In the genomic region with DNA sequence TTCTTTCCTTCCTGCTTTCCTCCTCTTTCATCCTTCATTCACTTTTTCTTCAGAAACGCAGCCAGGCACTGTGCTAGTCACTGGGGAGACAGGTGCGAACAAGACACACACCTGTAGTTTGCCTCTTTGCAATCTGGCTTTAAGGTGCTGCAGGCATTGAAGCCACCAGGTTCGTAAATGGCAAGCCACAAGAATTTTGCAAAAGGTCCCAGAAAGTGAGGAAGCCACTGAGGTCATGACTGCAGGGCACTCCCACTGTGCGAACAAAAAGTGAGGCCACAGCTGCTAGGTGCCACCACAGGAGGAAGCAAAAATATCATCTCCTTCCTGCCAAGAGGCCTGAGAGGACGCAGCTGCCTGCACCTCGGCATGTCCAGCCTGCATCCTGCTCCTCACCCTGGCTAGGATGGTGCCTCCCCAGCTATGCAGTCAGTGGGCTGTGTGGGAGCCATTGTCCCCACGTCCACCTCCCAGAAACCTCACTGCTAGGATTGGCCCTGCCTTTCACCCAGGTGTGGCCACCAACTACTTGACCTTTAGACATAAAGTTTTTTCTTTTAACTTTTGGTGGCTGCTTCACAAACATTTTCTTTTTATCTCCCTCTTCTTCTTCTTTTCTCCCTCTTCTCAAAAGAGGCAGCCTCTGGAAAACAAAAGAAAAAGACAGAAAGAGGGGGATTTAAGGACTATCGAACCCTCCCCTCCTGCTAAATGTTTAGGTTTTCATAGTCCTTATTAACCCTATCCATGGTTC, we compare ENCODE assay signal across 8 cellular contexts.
DNase-seq lines count a peak whose midpoint lies in the region; ATAC-seq, FAIRE-seq and TF ChIP-seq lines count a peak whose summit lies in the region.

No MANE protein-coding gene starts in this region.

- H3K18ac ChIP-seq in mesenchymal stem cell (ENCODE audit: low read depth in 1 of 2, low read length in 2 of 2): peak overlapping the region in 1 of 2 experiments; percentile 90

- H3K4me1 ChIP-seq in OCI-LY1 (ENCODE audit: insufficient read depth, low read length, severe bottlenecking): peaks cover 61% of the 10 kb centered on the region
- peaks cover 64 to 68% of the 10 kb centered on the region in 2 donors for H3K4me1 ChIP-seq in naive thymus-derived CD4-positive, alpha-beta T cell (ENCODE audit: control insufficient read depth in 2 of 2, insufficient read depth in 2 of 2, low read length in 2 of 2)
- H3K4me1 ChIP-seq in mesenchymal stem cell (ENCODE audit: control insufficient read depth, insufficient read depth, low read depth, low read length): peaks cover 3% of the 10 kb centered on the region

- H3K9me3 ChIP-seq in OCI-LY1 (ENCODE audit: low read length): no peaks in the 10 kb centered on the region
- H3K9me3 ChIP-seq in naive thymus-derived CD4-positive, alpha-beta T cell (ENCODE audit: control insufficient read depth in 2 of 3, low read length in 3 of 3): no peaks in the 10 kb centered on the region
- H3K9me3 ChIP-seq in mesenchymal stem cell (ENCODE audit: control insufficient read depth, low read length): no peaks in the 10 kb centered on the region

- H3K4me3 ChIP-seq in OCI-LY1 (ENCODE audit: low read depth, low read length, poor library complexity, severe bottlenecking): no peak overlapping the region
- no peak overlapping the region for H3K4me3 ChIP-seq in naive thymus-derived CD4-positive, alpha-beta T cell (ENCODE audit: low read length)
- H3K4me3 ChIP-seq in mesenchymal stem cell (ENCODE audit: insufficient read depth in 1 of 2, low read depth in 1 of 2, low read length in 2 of 2): no peak overlapping the region

- TF ChIP-seq POLR2A in GM12892 (IDR thresholded peaks at IDR 0.05; ENCODE audit: low read depth, low read length): no peak

- no peak overlapping the region for H2AK5ac ChIP-seq in mesenchymal stem cell (ENCODE audit: low read length, severe bottlenecking)

- H2BK120ac ChIP-seq in mesenchymal stem cell (ENCODE audit: low read depth, low read length): no peak overlapping the region

- H3K27ac ChIP-seq in OCI-LY1 (ENCODE audit: low read depth, low read length, poor library complexity, severe bottlenecking) (peak overlapping the region; percentile 94), mesenchymal stem cell (ENCODE audit: low read length, poor library complexity, severe bottlenecking) (no peak overlapping the region)
- H3K27ac ChIP-seq in naive thymus-derived CD4-positive, alpha-beta T cell (ENCODE audit: low read depth, low read length): peak overlapping the region; percentile 65

- no peaks in the 10 kb centered on the region for H4K20me1 ChIP-seq in OCI-LY1 (ENCODE audit: insufficient read depth, low read length)

- no peak overlapping the region for H2BK15ac ChIP-seq in mesenchymal stem cell (ENCODE audit: low read depth, poor library complexity, severe bottlenecking)

- H3K4ac ChIP-seq in mesenchymal stem cell (ENCODE audit: low read depth in 1 of 2, low read length in 2 of 2): no peak overlapping the region

- H3K9ac ChIP-seq in OCI-LY1 (ENCODE audit: low read length) (peak overlapping the region; percentile 17; the same call in 1 of the 2 replicates), mesenchymal stem cell (ENCODE audit: low read length) (no peak overlapping the region)

- no peak overlapping the region for H2AFZ ChIP-seq in OCI-LY1 (ENCODE audit: low read length)
- H2AFZ ChIP-seq in mesenchymal stem cell (ENCODE audit: low read depth, low read length): no peak overlapping the region

- peaks cover 3% of the 10 kb centered on the region for H3K9me3 Mint-ChIP-seq in activated T-helper 1 cell treated with anti-CD3 and anti-CD28 coated beads, Interleukin-12 subunit alpha, Interleukin-12 subunit beta, Interleukin-2, Interleukin-4 antibody, amounts not matched to agents 30 ng/mL and 10 ng/mL and 1 ng/mL, durations not matched to agents 14 hours and 24 hours and 36 hours
- H3K9me3 Mint-ChIP-seq in naive thymus-derived CD4-positive, alpha-beta T cell: peaks cover 0 to 9% (median 2%) of the 10 kb centered on the region in 11 donors

- no peaks in the 10 kb centered on the region for H3K79me1 ChIP-seq in mesenchymal stem cell (replicated peaks; ENCODE audit: low read length, poor library complexity, severe bottlenecking)

- peak overlapping the region; percentile 80 for H3K4me3 Mint-ChIP-seq in activated T-helper 1 cell treated with anti-CD3 and anti-CD28 coated beads, Interleukin-12 subunit alpha, Interleukin-12 subunit beta, Interleukin-2, Interleukin-4 antibody, amounts not matched to agents 30 ng/mL and 10 ng/mL and 1 ng/mL, durations not matched to agents 14 hours and 24 hours and 36 hours
- peak overlapping the region; percentile 48 to 95 (median 82) for H3K4me3 Mint-ChIP-seq in naive thymus-derived CD4-positive, alpha-beta T cell

- intact Hi-C loops in activated T-helper 1 cell treated with anti-CD3 and anti-CD28 coated beads, Interleukin-12 subunit alpha, Interleukin-12 subunit beta, Interleukin-2, Interleukin-4 antibody, amounts not matched to agents 30 ng/mL and 10 ng/mL and 1 ng/mL, durations not matched to agents 14 hours and 24 hours and 36 hours (cut with micrococcal nuclease): loop anchor here (1.0 kb wide), 1 partner anchor 88 kb away; no protein-coding TSS in a partner anchor
- intact Hi-C loops in naive thymus-derived CD4-positive, alpha-beta T cell (cut with micrococcal nuclease): loop anchor here (1.0 to 5.0 kb wide), 3 partner anchors 10 to 132 kb away; no protein-coding TSS in a partner anchor

- H3K36me3 Mint-ChIP-seq in activated T-helper 1 cell treated with anti-CD3 and anti-CD28 coated beads, Interleukin-12 subunit alpha, Interleukin-12 subunit beta, Interleukin-2, Interleukin-4 antibody, amounts not matched to agents 30 ng/mL and 10 ng/mL and 1 ng/mL, durations not matched to agents 14 hours and 24 hours and 36 hours (ENCODE audit: low read depth): peaks cover 6% of the 10 kb centered on the region
- H3K36me3 Mint-ChIP-seq in naive thymus-derived CD4-positive, alpha-beta T cell: peaks cover 0 to 14% (median 0%) of the 10 kb centered on the region in 5 donors

- H3K27ac Mint-ChIP-seq in activated T-helper 1 cell treated with anti-CD3 and anti-CD28 coated beads, Interleukin-12 subunit alpha, Interleukin-12 subunit beta, Interleukin-2, Interleukin-4 antibody, amounts not matched to agents 30 ng/mL and 10 ng/mL and 1 ng/mL, durations not matched to agents 14 hours and 24 hours and 36 hours: peak overlapping the region; percentile 96
- peak overlapping the region; percentile 93 to 100 (median 97) for H3K27ac Mint-ChIP-seq in naive thymus-derived CD4-positive, alpha-beta T cell

- peak; percentile 72 for ATAC-seq in HG02759 (IDR thresholded peaks at IDR 0.05; ENCODE audit: unreplicated experiment)
- peak; percentile 79 for ATAC-seq in naive thymus-derived CD4-positive, alpha-beta T cell
- ATAC-seq in HG02571 (IDR thresholded peaks at IDR 0.05; ENCODE audit: unreplicated experiment): no peak

- H3K79me2 ChIP-seq in OCI-LY1 (ENCODE audit: insufficient read depth, low read length): no peaks in the 10 kb centered on the region

- H4K8ac ChIP-seq in mesenchymal stem cell (ENCODE audit: low read length): no peak overlapping the region

- H3F3A ChIP-seq in OCI-LY1 (ENCODE audit: insufficient read depth, low read length): peaks cover 28% of the 10 kb centered on the region; the same call in 1 of the 2 replicates

- no peaks in the 10 kb centered on the region for H3K9me2 ChIP-seq in OCI-LY1 (ENCODE audit: low read depth, low read length)

- H3K36me3 ChIP-seq in OCI-LY1 (ENCODE audit: insufficient read depth, low read length): no peaks in the 10 kb centered on the region
- H3K36me3 ChIP-seq in naive thymus-derived CD4-positive, alpha-beta T cell (ENCODE audit: control insufficient read depth in 2 of 3, insufficient read depth in 3 of 3, low read length in 3 of 3): no peaks in the 10 kb centered on the region
- H3K36me3 ChIP-seq in mesenchymal stem cell (ENCODE audit: control insufficient read depth in 1 of 2, insufficient read depth in 2 of 2, low read depth in 1 of 2, low read length in 2 of 2): no peaks in the 10 kb centered on the region

- CTCF ChIA-PET in naive thymus-derived CD4-positive, alpha-beta T cell (lab: Charles Lee): interaction anchor here (0.6 to 1.2 kb wide), 7 partner anchors 23 to 125 kb away, joined by 3 read pairs; no protein-coding TSS in a partner anchor

- whole genome bisulfite sequencing in mesenchymal stem cell: 79% methylated on average over 8 of the region's 8 CpGs

- POLR2A ChIA-PET in naive thymus-derived CD4-positive, alpha-beta T cell (lab: Charles Lee): interaction anchor here (0.5 to 1.6 kb wide), 13 partner anchors 8 to 262 kb away, joined by 3 to 12 read pairs (median 4); no protein-coding TSS in a partner anchor

- H2BK12ac ChIP-seq in mesenchymal stem cell (ENCODE audit: low read length in 2 of 2): peak overlapping the region in 1 of 2 experiments; percentile 96

- no peak for TF ChIP-seq CTCF in OCI-LY1 (IDR thresholded peaks at IDR 0.05; ENCODE audit: low read length)

- FAIRE-seq in GM12892 (lab: Jason Lieb, UNC): peak; percentile 40

- no peak overlapping the region for H4K91ac ChIP-seq in mesenchymal stem cell (ENCODE audit: low read length)

- H3K14ac ChIP-seq in mesenchymal stem cell (ENCODE audit: low read length in 2 of 2): peak overlapping the region in 1 of 2 experiments; percentile 93

- DNase-seq in GM12892 (ENCODE audit: insufficient read length): no peak
- DNase-seq in activated T-helper 1 cell treated with anti-CD3 and anti-CD28 coated beads, Interleukin-12 subunit alpha, Interleukin-12 subunit beta, Interleukin-2, Interleukin-4 antibody, amounts not matched to agents 30 ng/mL and 10 ng/mL and 1 ng/mL, durations not matched to agents 14 hours and 24 hours and 36 hours (ENCODE audit: low spot score): peak; percentile 62
- DNase-seq in naive thymus-derived CD4-positive, alpha-beta T cell: peak; percentile 18 to 81 (median 68)
- DNase-seq in GM19240 (ENCODE audit: insufficient read length, low spot score): no peak
- no peak for DNase-seq in mesenchymal stem cell

- peaks cover 2% of the 10 kb centered on the region for H3K27me3 Mint-ChIP-seq in activated T-helper 1 cell treated with anti-CD3 and anti-CD28 coated beads, Interleukin-12 subunit alpha, Interleukin-12 subunit beta, Interleukin-2, Interleukin-4 antibody, amounts not matched to agents 30 ng/mL and 10 ng/mL and 1 ng/mL, durations not matched to agents 14 hours and 24 hours and 36 hours (ENCODE audit: insufficient read depth)
- no peaks in the 10 kb centered on the region for H3K27me3 Mint-ChIP-seq in naive thymus-derived CD4-positive, alpha-beta T cell

- peaks cover 72% of the 10 kb centered on the region for H3K4me1 Mint-ChIP-seq in activated T-helper 1 cell treated with anti-CD3 and anti-CD28 coated beads, Interleukin-12 subunit alpha, Interleukin-12 subunit beta, Interleukin-2, Interleukin-4 antibody, amounts not matched to agents 30 ng/mL and 10 ng/mL and 1 ng/mL, durations not matched to agents 14 hours and 24 hours and 36 hours (ENCODE audit: low read depth)
- peaks cover 44 to 83% (median 71%) of the 10 kb centered on the region in 7 donors for H3K4me1 Mint-ChIP-seq in naive thymus-derived CD4-positive, alpha-beta T cell

- peak overlapping the region; percentile 33; the same call in 1 of the 2 replicates for H3K4me2 ChIP-seq in OCI-LY1 (ENCODE audit: low read length)
- no peak overlapping the region for H3K4me2 ChIP-seq in mesenchymal stem cell (ENCODE audit: low read length, poor library complexity, severe bottlenecking)

- H3K27me3 ChIP-seq in OCI-LY1 (ENCODE audit: insufficient read depth, low read length) (no peaks in the 10 kb centered on the region), mesenchymal stem cell (ENCODE audit: control insufficient read depth in 1 of 2, insufficient read depth in 1 of 2, low read length in 2 of 2) (no peaks in the 10 kb centered on the region)
- H3K27me3 ChIP-seq in naive thymus-derived CD4-positive, alpha-beta T cell (ENCODE audit: control insufficient read depth in 2 of 2, insufficient read depth in 2 of 2, low read length in 2 of 2): no peaks in the 10 kb centered on the region

- no peak overlapping the region for H2BK5ac ChIP-seq in mesenchymal stem cell (ENCODE audit: low read depth, low read length, poor library complexity, severe bottlenecking)

- no peak overlapping the region for H3K23ac ChIP-seq in mesenchymal stem cell (ENCODE audit: low read length in 2 of 2)

Comparison
In these comparisons a context has a peak if more than half of its experiments do, and no peak if none do; other contexts are left out.
1. DNase-seq: peak in activated T-helper 1 cell treated with anti-CD3 and anti-CD28 coated beads, Interleukin-12 subunit alpha, Interleukin-12 subunit beta, Interleukin-2, Interleukin-4 antibody, amounts not matched to agents 30 ng/mL and 10 ng/mL and 1 ng/mL, durations not matched to agents 14 hours and 24 hours and 36 hours (single experiment) and naive thymus-derived CD4-positive, alpha-beta T cell (9 of 9); none in GM12892 (single experiment), GM19240 (single experiment) and mesenchymal stem cell (single experiment).